In genomic region chr12:31868980-31869379, GRCh38 we compare ENCODE assay signal across 9 cellular contexts.
DNase-seq lines count a peak whose midpoint lies in the region; ATAC-seq and TF ChIP-seq lines count a peak whose summit lies in the region.
"Had no signal": no experiment of that assay in that cellular context is flagged by ENCODE, and none has a peak within 500 bp of the region (broad histone marks: within the 10 kb centered on the region; RNA-seq: fewer than 3 reads in every experiment).

No MANE protein-coding gene starts in this region.

- H3K4me1 ChIP-seq in A673 (ENCODE audit: insufficient read depth, low read length, poor library complexity, severe bottlenecking) (no peaks in the 10 kb centered on the region), cardiac muscle cell (ENCODE audit: low read depth) (no peaks in the 10 kb centered on the region), H9 (ENCODE audit: insufficient read depth, low read length) (peaks cover 6% of the 10 kb centered on the region; the same call in 1 of the 2 replicates)
- H3K4me1 ChIP-seq in naive thymus-derived CD4-positive, alpha-beta T cell (ENCODE audit: control insufficient read depth in 2 of 2, insufficient read depth in 2 of 2, low read length in 2 of 2): no peaks in the 10 kb centered on the region

- no peaks in the 10 kb centered on the region; the same call in 1 of the 2 replicates for H3K27me3 Mint-ChIP-seq in H9 (ENCODE audit: low read depth)
- no peaks in the 10 kb centered on the region for H3K27me3 Mint-ChIP-seq in activated CD8-positive, alpha-beta T cell treated with anti-CD3 and anti-CD28 coated beads for 36 hours
- no peaks in the 10 kb centered on the region for H3K27me3 Mint-ChIP-seq in naive thymus-derived CD4-positive, alpha-beta T cell

- H3K4me3 Mint-ChIP-seq in H9: no peak overlapping the region
- no peak overlapping the region for H3K4me3 Mint-ChIP-seq in activated CD8-positive, alpha-beta T cell treated with anti-CD3 and anti-CD28 coated beads for 36 hours
- H3K4me3 Mint-ChIP-seq in naive thymus-derived CD4-positive, alpha-beta T cell: no peak overlapping the region

- no peak overlapping the region for H4K91ac ChIP-seq in H9 (ENCODE audit: insufficient read length, low read depth, low read length)

- H4K8ac ChIP-seq in H9 (replicated peaks; ENCODE audit: insufficient read length, low read depth, low read length): no peak overlapping the region

- H3K4me3 ChIP-seq in A673 (ENCODE audit: low read depth, low read length, poor library complexity, severe bottlenecking) (no peak overlapping the region), HFF-Myc (replicated peaks; ENCODE audit: low read depth, low read length) (no peak overlapping the region), cardiac muscle cell (no peak overlapping the region)
- no peak overlapping the region for H3K4me3 ChIP-seq in naive thymus-derived CD4-positive, alpha-beta T cell (ENCODE audit: low read length)
- H3K4me3 ChIP-seq: dorsolateral prefrontal cortex had no signal

- peaks cover 23 to 25% of the 10 kb centered on the region in 2 experiments for H3K9me3 Mint-ChIP-seq in H9
- peaks cover 15% of the 10 kb centered on the region for H3K9me3 Mint-ChIP-seq in activated CD8-positive, alpha-beta T cell treated with anti-CD3 and anti-CD28 coated beads for 36 hours
- peaks cover 3 to 25% (median 7%) of the 10 kb centered on the region in 11 donors for H3K9me3 Mint-ChIP-seq in naive thymus-derived CD4-positive, alpha-beta T cell

- H3K36me3 Mint-ChIP-seq in H9 (ENCODE audit: insufficient read depth in 1 of 3, low read depth in 3 of 3): peaks cover 3 to 23% (median 10%) of the 10 kb centered on the region in 3 experiments
- peaks cover 7% of the 10 kb centered on the region for H3K36me3 Mint-ChIP-seq in activated CD8-positive, alpha-beta T cell treated with anti-CD3 and anti-CD28 coated beads for 36 hours (ENCODE audit: low read depth)
- H3K36me3 Mint-ChIP-seq in naive thymus-derived CD4-positive, alpha-beta T cell: peaks cover 5 to 27% (median 6%) of the 10 kb centered on the region in 5 donors

- H3K9ac ChIP-seq in H9 (ENCODE audit: extremely low read depth, insufficient read length, low read length): no peak overlapping the region

- no peak overlapping the region for H3K4me2 ChIP-seq in H9 (ENCODE audit: insufficient read depth, insufficient read length, low read length)

- no peaks in the 10 kb centered on the region for H3K79me1 ChIP-seq in H9 (ENCODE audit: insufficient read depth, low read depth, low read length, poor library complexity, severe bottlenecking)

- H3K27me3 ChIP-seq in A673 (replicated peaks; ENCODE audit: insufficient read depth, low read depth, low read length, poor library complexity) (no peaks in the 10 kb centered on the region), cardiac muscle cell (no peaks in the 10 kb centered on the region), H9 (ENCODE audit: insufficient read depth, low read length) (no peaks in the 10 kb centered on the region)
- no peaks in the 10 kb centered on the region for H3K27me3 ChIP-seq in naive thymus-derived CD4-positive, alpha-beta T cell (ENCODE audit: control insufficient read depth in 2 of 2, insufficient read depth in 2 of 2, low read length in 2 of 2)
- H3K27me3 ChIP-seq: dorsolateral prefrontal cortex had no signal

- no peak overlapping the region for H3K18ac ChIP-seq in H9 (ENCODE audit: insufficient read length, low read depth, low read length)

- CTCF ChIA-PET in A673 (lab: Charles Lee): no interaction called here
- CTCF ChIA-PET in activated CD8-positive, alpha-beta T cell treated with anti-CD3 and anti-CD28 coated beads for 36 hours (lab: Charles Lee): interaction anchor here (0.6 kb wide), 1 partner anchor 203 kb away, joined by 3 read pairs; no protein-coding TSS in a partner anchor
- CTCF ChIA-PET in naive thymus-derived CD4-positive, alpha-beta T cell (lab: Charles Lee): interaction anchor here (0.6 to 0.8 kb wide), 3 partner anchors 13 to 101 kb away, joined by 3 to 4 read pairs (median 3); no protein-coding TSS in a partner anchor

- no peak for ATAC-seq in activated CD8-positive, alpha-beta T cell treated with anti-CD3 and anti-CD28 coated beads for 36 hours
- no peak for ATAC-seq in naive thymus-derived CD4-positive, alpha-beta T cell

- H2BK120ac ChIP-seq in H9 (ENCODE audit: low read depth, low read length, poor library complexity, severe bottlenecking): no peak overlapping the region

- H3K27ac ChIP-seq in A673 (ENCODE audit: low read depth, low read length, poor library complexity, severe bottlenecking): no peak overlapping the region
- no peak overlapping the region for H3K27ac ChIP-seq in cardiac muscle cell
- no peak overlapping the region for H3K27ac ChIP-seq in H9 (ENCODE audit: insufficient read length, low read depth, low read length)
- H3K27ac ChIP-seq in naive thymus-derived CD4-positive, alpha-beta T cell (ENCODE audit: low read depth, low read length): no peak overlapping the region
- H3K27ac ChIP-seq: dorsolateral prefrontal cortex had no signal

- no peak overlapping the region for H3K14ac ChIP-seq in H9 (ENCODE audit: insufficient read depth, low read length)

- H2BK5ac ChIP-seq in H9 (ENCODE audit: insufficient read length, low read length): no peak overlapping the region

- H3K79me2 ChIP-seq in H9 (ENCODE audit: insufficient read depth, low read length): no peaks in the 10 kb centered on the region

- no peaks in the 10 kb centered on the region for H4K20me1 ChIP-seq in H9 (ENCODE audit: control insufficient read depth, insufficient read depth, insufficient read length)

- H3K23me2 ChIP-seq in H9 (ENCODE audit: insufficient read length, low read depth, low read length, poor library complexity, severe bottlenecking): no peaks in the 10 kb centered on the region

- no peak overlapping the region for H3K23ac ChIP-seq in H9 (ENCODE audit: insufficient read length, low read depth, low read length)

- POLR2A ChIA-PET in A673 (lab: Charles Lee; ENCODE audit: low non-redundant PET): interaction anchor here (0.6 kb wide), 1 partner anchor 101 kb away, joined by 3 read pairs; no protein-coding TSS in a partner anchor
- POLR2A ChIA-PET in activated CD8-positive, alpha-beta T cell treated with anti-CD3 and anti-CD28 coated beads for 36 hours (lab: Charles Lee): interaction anchor here (0.6 kb wide), 1 partner anchor 195 kb away, joined by 3 read pairs; no protein-coding TSS in a partner anchor
- POLR2A ChIA-PET in naive thymus-derived CD4-positive, alpha-beta T cell (lab: Charles Lee): interaction anchor here (0.8 to 1.1 kb wide), 3 partner anchors 25 to 140 kb away, joined by 3 read pairs; partner anchors contain the start of gene AMN1

- no peaks in the 10 kb centered on the region for H3K36me3 ChIP-seq in A673 (ENCODE audit: insufficient read depth, low read length, poor library complexity, severe bottlenecking)
- H3K36me3 ChIP-seq in cardiac muscle cell: no peaks in the 10 kb centered on the region
- no peaks in the 10 kb centered on the region for H3K36me3 ChIP-seq in naive thymus-derived CD4-positive, alpha-beta T cell (ENCODE audit: control insufficient read depth in 2 of 3, insufficient read depth in 3 of 3, low read length in 3 of 3)

- H3K56ac ChIP-seq in H9 (ENCODE audit: insufficient read length, low read depth, low read length): no peak overlapping the region

- H3K4me1 Mint-ChIP-seq in H9: peaks cover 12 to 17% of the 10 kb centered on the region in 2 experiments
- H3K4me1 Mint-ChIP-seq in activated CD8-positive, alpha-beta T cell treated with anti-CD3 and anti-CD28 coated beads for 36 hours (ENCODE audit: low read depth): peaks cover 16% of the 10 kb centered on the region
- peaks cover 5 to 36% (median 19%) of the 10 kb centered on the region in 7 donors for H3K4me1 Mint-ChIP-seq in naive thymus-derived CD4-positive, alpha-beta T cell

- no peak overlapping the region for H4K5ac ChIP-seq in H9 (ENCODE audit: insufficient read length, low read depth, low read length)

- no peak for TF ChIP-seq CTCF in A673 (conservative IDR thresholded peaks at IDR 0.05; ENCODE audit: low read depth, low read length)
- TF ChIP-seq CTCF in HFF-Myc (IDR thresholded peaks at IDR 0.05; ENCODE audit: low read depth, low read length, missing control alignments): no peak
- no peak for TF ChIP-seq CTCF in cardiac muscle cell (IDR thresholded peaks at IDR 0.05; ENCODE audit: low read depth, low read length)
- TF ChIP-seq CTCF in H9 (conservative IDR thresholded peaks at IDR 0.05): no peak
- TF ChIP-seq CTCF in activated CD8-positive, alpha-beta T cell treated with anti-CD3 and anti-CD28 coated beads for 36 hours (IDR thresholded peaks at IDR 0.05): no peak

- no peak overlapping the region for H2AFZ ChIP-seq in H9 (ENCODE audit: low read length)

- no peak overlapping the region for H3K4ac ChIP-seq in H9 (ENCODE audit: low read depth, low read length)

- intact Hi-C loops in A673 (cut with micrococcal nuclease; ENCODE audit: unreplicated experiment): no loop called here
- intact Hi-C loops in activated CD8-positive, alpha-beta T cell treated with anti-CD3 and anti-CD28 coated beads for 36 hours (cut with micrococcal nuclease): no loop called here
- intact Hi-C loops in naive thymus-derived CD4-positive, alpha-beta T cell (cut with micrococcal nuclease): no loop called here

- no peak overlapping the region for H3K27ac Mint-ChIP-seq in H9
- H3K27ac Mint-ChIP-seq in activated CD8-positive, alpha-beta T cell treated with anti-CD3 and anti-CD28 coated beads for 36 hours: no peak overlapping the region
- peak overlapping the region in 2 of 9 donors; percentile 4 for H3K27ac Mint-ChIP-seq in naive thymus-derived CD4-positive, alpha-beta T cell

- no peak overlapping the region for H2BK15ac ChIP-seq in H9 (ENCODE audit: low read depth, low read length)

- peak; percentile 50 for DNase-seq in A673 (ENCODE audit: low spot score)
- peak; percentile 41 for DNase-seq in HFF-Myc (ENCODE audit: extremely low read depth, low read depth)
- peak; percentile 9 for DNase-seq in RKO (ENCODE audit: low spot score)
- DNase-seq in cardiac muscle cell (ENCODE audit: low read depth in 1 of 2, low spot score in 1 of 2): peak; percentile 16 to 86
- no peak for DNase-seq in H9
- no peak for DNase-seq in activated CD8-positive, alpha-beta T cell treated with anti-CD3 and anti-CD28 coated beads for 36 hours
- no peak for DNase-seq in naive thymus-derived CD4-positive, alpha-beta T cell
- DNase-seq in T1000 (lab: John Stamatoyannopoulos, UW): no peak
- DNase-seq: dorsolateral prefrontal cortex had no signal

- H2BK12ac ChIP-seq in H9 (ENCODE audit: insufficient read length, low read depth, low read length): no peak overlapping the region

- no peak overlapping the region for H2BK20ac ChIP-seq in H9 (ENCODE audit: low read depth, low read length, poor library complexity, severe bottlenecking)

- no peak overlapping the region for H2AK5ac ChIP-seq in H9 (ENCODE audit: insufficient read length, low read length)

- WGBS in H9 (ENCODE audit: extremely low coverage, insufficient read length, low lambda C conversion rate): no CpG with 5 or more reads among the region's 2 CpGs

- BruUV-seq in A673 (replicated peaks; lab: Mats Ljungman, UMichigan): no TSS peak

- H3K9me3 ChIP-seq in A673 (ENCODE audit: low read depth, low read length, poor library complexity, severe bottlenecking): no peaks in the 10 kb centered on the region
- H3K9me3 ChIP-seq in cardiac muscle cell (ENCODE audit: low read depth): no peaks in the 10 kb centered on the region
- no peaks in the 10 kb centered on the region for H3K9me3 ChIP-seq in H9 (ENCODE audit: control insufficient read depth, low read depth, low read length)
- peaks cover 0 to 6% (median 0%) of the 10 kb centered on the region in 3 experiments for H3K9me3 ChIP-seq in naive thymus-derived CD4-positive, alpha-beta T cell (ENCODE audit: control insufficient read depth in 2 of 3, low read length in 3 of 3)

- H3T11ph ChIP-seq in H9 (ENCODE audit: low read length): no peak overlapping the region

Comparison
In these comparisons a context has a peak if more than half of its experiments do, and no peak if none do; other contexts are left out.
1. DNase-seq: peak in A673 (single experiment), HFF-Myc (single experiment), RKO (single experiment) and cardiac muscle cell (2 of 2); none in H9 (single experiment), activated CD8-positive, alpha-beta T cell treated with anti-CD3 and anti-CD28 coated beads for 36 hours (single experiment), naive thymus-derived CD4-positive, alpha-beta T cell (0 of 9) and T1000 (single experiment).